Comparison of ENCODE assay signal across 18 cellular contexts in the genomic region with DNA sequence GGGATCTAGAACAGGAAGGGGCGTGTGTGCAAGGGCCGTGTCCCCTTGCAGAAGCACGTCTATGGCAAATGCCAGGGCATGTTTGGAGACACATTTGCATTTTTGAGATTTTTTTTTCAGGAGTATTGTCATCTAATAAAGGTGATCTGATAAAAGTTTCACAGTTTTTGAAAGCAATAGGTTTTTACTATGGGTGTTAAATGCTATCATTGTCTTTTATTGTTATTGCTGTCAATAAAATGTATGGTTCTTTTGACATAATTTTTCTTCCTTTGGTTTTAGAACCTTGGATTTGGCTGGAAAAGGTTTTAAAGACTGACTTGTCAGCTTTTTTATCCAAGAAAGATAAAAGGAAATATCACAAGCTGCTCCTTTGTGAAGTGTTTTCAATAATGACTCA. TPM values are rescaled to one million over a fixed set of nuclear protein-coding genes. Genes with fewer than 3 reads are reported as not detected.
DNase-seq lines count a peak whose midpoint lies in the region; ATAC-seq and TF ChIP-seq lines count a peak whose summit lies in the region.
"Had no signal": no experiment of that assay in that cellular context is flagged by ENCODE, and none has a peak within 500 bp of the region (broad histone marks: within the 10 kb centered on the region; RNA-seq: fewer than 3 reads in every experiment).

No MANE protein-coding gene starts in this region.

- H3K36me3 Mint-ChIP-seq in naive B cell, result peaks cover 8 to 16% of the 10 kb centered on the region in 2 donors

- peaks cover 91% of the 10 kb centered on the region for H3K36me3 ChIP-seq in OCI-LY7 (ENCODE audit: insufficient read depth, low read length)

- H3K27ac Mint-ChIP-seq in naive B cell, result peak overlapping the region in 1 of 6 donors; percentile 20

- peaks cover 51% of the 10 kb centered on the region for H3K9me3 ChIP-seq in OCI-LY7 (ENCODE audit: low read length)
- H3K9me3 ChIP-seq: A549 had no signal

- TF ChIP-seq CTCF in OCI-LY7 (conservative IDR thresholded peaks at IDR 0.05; ENCODE audit: low read length) (no peak), coronary artery (IDR thresholded peaks at IDR 0.05) (no peak)

- peaks cover 0 to 7% (median 0%) of the 10 kb centered on the region in 3 donors for H3K27me3 Mint-ChIP-seq in naive B cell

- peak overlapping the region; percentile 57 for H3K4me2 ChIP-seq in OCI-LY7 (ENCODE audit: low read length)
- H3K4me2 ChIP-seq: A549 had no signal

- H3K4me1 ChIP-seq in OCI-LY7 (ENCODE audit: insufficient read depth, low read length, poor library complexity, severe bottlenecking), result peaks cover 57% of the 10 kb centered on the region

- H3K27ac ChIP-seq in OCI-LY7 (ENCODE audit: low read depth, low read length, poor library complexity, severe bottlenecking), result peak overlapping the region; percentile 96
- H3K27ac ChIP-seq in coronary artery, result no peak overlapping the region
- H3K27ac ChIP-seq: C4-2B had no signal

- peak overlapping the region in 5 of 8 donors; percentile 8 to 63 (median 39) for H3K4me3 Mint-ChIP-seq in naive B cell
- H3K4me3 Mint-ChIP-seq: H9 had no signal

- BruUV-seq in OCI-LY7 (replicated peaks; lab: Mats Ljungman, UMichigan), result no TSS peak

- H2AFZ ChIP-seq in OCI-LY7 (ENCODE audit: low read length), result no peak overlapping the region

- no peaks in the 10 kb centered on the region for H3K9me2 ChIP-seq in OCI-LY7 (ENCODE audit: insufficient read depth, low read length)

- POLR2A ChIA-PET in OCI-LY7 (lab: Charles Lee), result interaction anchor here (0.6 to 1.4 kb wide), 7 partner anchors 13 to 955 kb away, joined by 3 to 7 read pairs (median 4); no protein-coding TSS in a partner anchor

- intact Hi-C loops in OCI-LY7 (cut with micrococcal nuclease; ENCODE audit: unreplicated experiment), result loop anchor here (5.0 kb wide), 1 partner anchor 1770 kb away; a partner anchor contains a TSS

- DNase-seq in COLO829 (ENCODE audit: low spot score), result peak; percentile 6
- peak; percentile 63 for DNase-seq in OCI-LY7 (ENCODE audit: low spot score)
- DNase-seq in coronary artery (ENCODE audit: low spot score), result peak; percentile 3
- DNase-seq in naive B cell, result no peak
- no peak for DNase-seq in activated T-cell treated with anti-CD3 and anti-CD28 coated beads, Interleukin-2, amount 50 U/mL, for 48 hours
- DNase-seq: DMS79 treated with DMSO at 0.1 percent for 48 hours, H9, KBM-7, NCI-H1105 treated with DMSO at 0.1 percent for 48 hours, NCI-H1694 treated with DMSO at 0.1 percent for 48 hours, NCI-H510A, NCI-H774, OCI-M1, RPMI8226 had no signal

- H3K4me1 Mint-ChIP-seq in naive B cell, result peaks cover 47 to 61% (median 48%) of the 10 kb centered on the region in 3 donors

- ATAC-seq in naive B cell (ENCODE audit: low read depth in 2 of 2), result no peak
- no peak for ATAC-seq in HG02678 (IDR thresholded peaks at IDR 0.05; ENCODE audit: unreplicated experiment)
- ATAC-seq in GM18858 (IDR thresholded peaks at IDR 0.05; ENCODE audit: unreplicated experiment), result no peak
- ATAC-seq: A549 had no signal

- no peak overlapping the region for H3K4me3 ChIP-seq in OCI-LY7 (ENCODE audit: low read depth, low read length, poor library complexity, severe bottlenecking)
- no peak overlapping the region for H3K4me3 ChIP-seq in coronary artery
- H3K4me3 ChIP-seq: A549 had no signal

- CTCF ChIA-PET in OCI-LY7 (lab: Charles Lee; ENCODE audit: unreplicated experiment), result no interaction called here

- no peaks in the 10 kb centered on the region for H4K20me1 ChIP-seq in OCI-LY7 (ENCODE audit: insufficient read depth, low read length)

- H3K9me3 Mint-ChIP-seq in naive B cell, result peaks cover 2 to 15% (median 5%) of the 10 kb centered on the region in 7 donors

- H3K79me2 ChIP-seq in OCI-LY7 (ENCODE audit: insufficient read depth, low read depth, low read length), result peaks cover 49% of the 10 kb centered on the region; the same call in 1 of the 2 replicates

RNA-seq across cellular contexts. Expression of a gene that starts 52.2 kb away (rescaled TPM):
- 82.8 and 96.8 TPM in 2 replicates for total RNA-seq in OCI-LY7 (2014; rRNA removed; shearing (Covaris generic))
- 159 and 170 TPM in 2 replicates for total RNA-seq in OCI-LY7 (2022)
- 1 to 10 TPM in 2 of 6 donors, under 1 TPM in 4; 0.26 to 1.4 (median 0.80) TPM for polyA plus RNA-seq in naive B cell (ENCODE audit: low read depth in 6 of 6)

Comparison
In these comparisons a context has a peak if more than half of its experiments do, and no peak if none do; other contexts are left out.
1. DNase-seq: peak in COLO829 (single experiment), OCI-LY7 (single experiment) and coronary artery (single experiment); none in naive B cell (single experiment) and activated T-cell treated with anti-CD3 and anti-CD28 coated beads, Interleukin-2, amount 50 U/mL, for 48 hours (0 of 2).